12 cellular contexts compared by ENCODE assay signal in genomic region chr22:21624880-21625791, GRCh38. TPM values are rescaled to one million over a fixed set of nuclear protein-coding genes. Genes with fewer than 3 reads are reported as not detected.
DNase-seq lines count a peak whose midpoint lies in the region; ATAC-seq and TF ChIP-seq lines count a peak whose summit lies in the region.
"Had no signal": no experiment of that assay in that cellular context is flagged by ENCODE, and none has a peak within 500 bp of the region (broad histone marks: within the 10 kb centered on the region; RNA-seq: fewer than 3 reads in every experiment).

No MANE protein-coding gene starts in this region.

- POLR2A ChIA-PET in activated CD8-positive, alpha-beta T cell treated with anti-CD3 and anti-CD28 coated beads, Interleukin-2, amount 10 ng/mL, durations not matched to agents 7 days and 5 days (lab: Charles Lee): no interaction called here

- TF ChIP-seq CTCF in HFFc6 (IDR thresholded peaks at IDR 0.05): no peak
- TF ChIP-seq CTCF in neutrophil (IDR thresholded peaks at IDR 0.05): no peak

- ATAC-seq in activated CD8-positive, alpha-beta T cell treated with anti-CD3 and anti-CD28 coated beads, Interleukin-2, amount 10 ng/mL, durations not matched to agents 7 days and 5 days: no peak
- ATAC-seq in HG03571 (IDR thresholded peaks at IDR 0.05; ENCODE audit: unreplicated experiment): no peak
- no peak for ATAC-seq in GM18519 (IDR thresholded peaks at IDR 0.05; ENCODE audit: low FRiP score, unreplicated experiment)

- no peak overlapping the region for H3K4me3 Mint-ChIP-seq in HFFc6
- no peak overlapping the region for H3K4me3 Mint-ChIP-seq in activated CD8-positive, alpha-beta T cell treated with anti-CD3 and anti-CD28 coated beads, Interleukin-2, amount 10 ng/mL, durations not matched to agents 7 days and 5 days

- H3K27ac Mint-ChIP-seq in HFFc6: peak overlapping the region; percentile 56
- H3K27ac Mint-ChIP-seq in activated CD8-positive, alpha-beta T cell treated with anti-CD3 and anti-CD28 coated beads, Interleukin-2, amount 10 ng/mL, durations not matched to agents 7 days and 5 days: peak overlapping the region; percentile 61

- peak; percentile 79 for DNase-seq in SIG-M5 treated with dmso at 0.1 percent for 504 hours (lab: John Stamatoyannopoulos, UW; ENCODE audit: unreplicated experiment)
- DNase-seq in SIG-M5 (lab: John Stamatoyannopoulos, UW): no peak
- DNase-seq in HFFc6: no peak
- no peak for DNase-seq in activated CD8-positive, alpha-beta T cell treated with anti-CD3 and anti-CD28 coated beads, Interleukin-2, amount 10 ng/mL, durations not matched to agents 7 days and 5 days
- DNase-seq in NCI-H1694 (lab: John Stamatoyannopoulos, UW): no peak
- DNase-seq: stimulated activated CD4-positive, alpha-beta T cell treated with anti-CD3 and anti-CD28 coated beads, Interleukin-4, amount 100 ng/mL, for 1 hour; T-helper 9 cell; trophoblast cell had no signal

- H3K4me1 Mint-ChIP-seq in HFFc6 (ENCODE audit: low read depth): peaks cover 29% of the 10 kb centered on the region
- peaks cover 30% of the 10 kb centered on the region for H3K4me1 Mint-ChIP-seq in activated CD8-positive, alpha-beta T cell treated with anti-CD3 and anti-CD28 coated beads, Interleukin-2, amount 10 ng/mL, durations not matched to agents 7 days and 5 days (ENCODE audit: low read depth)

- H3K4me3 ChIP-seq in neutrophil (ENCODE audit: low read depth in 1 of 2, low read length in 1 of 2): no peak overlapping the region

- H3K9me3 ChIP-seq in neutrophil: no peaks in the 10 kb centered on the region

- peak overlapping the region; percentile 68 for H3K27ac ChIP-seq in neutrophil

- H3K9me3 Mint-ChIP-seq in HFFc6: no peaks in the 10 kb centered on the region; the same call in 1 of the 2 replicates
- H3K9me3 Mint-ChIP-seq in activated CD8-positive, alpha-beta T cell treated with anti-CD3 and anti-CD28 coated beads, Interleukin-2, amount 10 ng/mL, durations not matched to agents 7 days and 5 days (ENCODE audit: insufficient read depth): no peaks in the 10 kb centered on the region

- H3K36me3 ChIP-seq in neutrophil: peaks cover 5% of the 10 kb centered on the region

- H3K4me1 ChIP-seq in neutrophil (ENCODE audit: control insufficient read depth in 1 of 2, insufficient read depth in 1 of 2, low read depth in 1 of 2, low read length in 1 of 2): peaks cover 49 to 56% of the 10 kb centered on the region in 2 experiments

- peaks cover 10% of the 10 kb centered on the region for H3K27me3 Mint-ChIP-seq in HFFc6 (ENCODE audit: insufficient read depth)
- no peaks in the 10 kb centered on the region for H3K27me3 Mint-ChIP-seq in activated CD8-positive, alpha-beta T cell treated with anti-CD3 and anti-CD28 coated beads, Interleukin-2, amount 10 ng/mL, durations not matched to agents 7 days and 5 days (ENCODE audit: low read depth)

- H3K27me3 ChIP-seq in neutrophil: no peaks in the 10 kb centered on the region

- peaks cover 8% of the 10 kb centered on the region for H3K36me3 Mint-ChIP-seq in HFFc6 (ENCODE audit: low read depth)
- peaks cover 47% of the 10 kb centered on the region for H3K36me3 Mint-ChIP-seq in activated CD8-positive, alpha-beta T cell treated with anti-CD3 and anti-CD28 coated beads, Interleukin-2, amount 10 ng/mL, durations not matched to agents 7 days and 5 days (ENCODE audit: low read depth)

- CTCF ChIA-PET in activated CD8-positive, alpha-beta T cell treated with anti-CD3 and anti-CD28 coated beads, Interleukin-2, amount 10 ng/mL, durations not matched to agents 7 days and 5 days (lab: Charles Lee): interaction anchor here (0.6 to 13.1 kb wide), 3 partner anchors 17 to 44 kb away, joined by 3 to 304 read pairs (median 12); partner anchors contain the start of gene SDF2L1

RNA-seq across cellular contexts. Expression of gene YDJC, which starts 4.7 kb away (rescaled TPM):
- total RNA-seq in HFFc6 (2021; fragmentation: NEBNext Ultra II Directional; extraction: Animal tissue kit (Norgen Biotek cat#: 25700)): 10 to 100 TPM; 18.6 to 29.5 (median 20.0) TPM
- total RNA-seq in activated CD8-positive, alpha-beta T cell treated with anti-CD3 and anti-CD28 coated beads, Interleukin-2, amount 10 ng/mL, durations not matched to agents 7 days and 5 days: 10 to 100 TPM; 46.7 to 47.1 TPM

RNA-seq across cellular contexts. Expression of gene CCDC116, which starts 7.4 kb away (rescaled TPM):
- total RNA-seq in HFFc6 (2021; fragmentation: NEBNext Ultra II Directional; extraction: Animal tissue kit (Norgen Biotek cat#: 25700)): under 1 TPM; 0.16 to 0.33 (median 0.23) TPM
- total RNA-seq in activated CD8-positive, alpha-beta T cell treated with anti-CD3 and anti-CD28 coated beads, Interleukin-2, amount 10 ng/mL, durations not matched to agents 7 days and 5 days: 1 to 10 TPM in 1 of 2 experiments, under 1 TPM in 1; 0.66 to 1.6 TPM
- total RNA-seq: NCI-H460 had no signal

RNA-seq across cellular contexts. Expression of gene SDF2L1, which starts 17.0 kb away (rescaled TPM):
- total RNA-seq in HFFc6 (2021; fragmentation: NEBNext Ultra II Directional; extraction: Animal tissue kit (Norgen Biotek cat#: 25700)): 10 to 100 TPM; 49.1 to 63.5 (median 55.6) TPM
- total RNA-seq in activated CD8-positive, alpha-beta T cell treated with anti-CD3 and anti-CD28 coated beads, Interleukin-2, amount 10 ng/mL, durations not matched to agents 7 days and 5 days: 10 to 100 TPM; 85.9 to 86.4 TPM

RNA-seq across cellular contexts. Expression of gene PPIL2, which starts 40.7 kb away (rescaled TPM):
- 10 to 100 TPM; 34.9 to 42.2 (median 39.4) TPM for total RNA-seq in HFFc6 (2021; fragmentation: NEBNext Ultra II Directional; extraction: Animal tissue kit (Norgen Biotek cat#: 25700))
- total RNA-seq in activated CD8-positive, alpha-beta T cell treated with anti-CD3 and anti-CD28 coated beads, Interleukin-2, amount 10 ng/mL, durations not matched to agents 7 days and 5 days: 10 to 100 TPM; 66.0 to 72.1 TPM

RNA-seq across cellular contexts. Expression of gene UBE2L3, which starts 57.6 kb away (rescaled TPM):
- 10 to 100 TPM; 82.7 to 93.3 (median 88.7) TPM for total RNA-seq in HFFc6 (2021; fragmentation: NEBNext Ultra II Directional; extraction: Animal tissue kit (Norgen Biotek cat#: 25700))
- 10 to 100 TPM; 65.3 to 69.6 TPM for total RNA-seq in activated CD8-positive, alpha-beta T cell treated with anti-CD3 and anti-CD28 coated beads, Interleukin-2, amount 10 ng/mL, durations not matched to agents 7 days and 5 days
